Comparison of ENCODE assay signal across 8 cellular contexts in genomic region chr5:174532453-174533126, GRCh38.
DNase-seq lines count a peak whose midpoint lies in the region; ATAC-seq and TF ChIP-seq lines count a peak whose summit lies in the region.

No MANE protein-coding gene starts in this region.

- H3K23ac ChIP-seq in neuronal stem cell (ENCODE audit: low read depth, low read length, poor library complexity): no peak overlapping the region

- H3K18ac ChIP-seq in neuronal stem cell (ENCODE audit: low read length): no peak overlapping the region

- H3K27me3 ChIP-seq in neuronal stem cell (ENCODE audit: control insufficient read depth in 3 of 3, insufficient read depth in 3 of 3, low read depth in 1 of 3, low read length in 3 of 3): no peaks in the 10 kb centered on the region
- no peaks in the 10 kb centered on the region for H3K27me3 ChIP-seq in CD4-positive, alpha-beta T cell (ENCODE audit: control insufficient read depth, insufficient read depth, low read length)

- no peaks in the 10 kb centered on the region for H3K36me3 Mint-ChIP-seq in CD4-positive, alpha-beta T cell (ENCODE audit: low read depth)

- H3K36me3 ChIP-seq in neuronal stem cell (replicated peaks in 1 of 2; ENCODE audit: control insufficient read depth in 2 of 2, insufficient read depth in 2 of 2, low read length in 2 of 2): no peaks in the 10 kb centered on the region

- no peak overlapping the region for H2BK15ac ChIP-seq in neuronal stem cell (ENCODE audit: low read length)

- H3K27ac Mint-ChIP-seq in CD4-positive, alpha-beta T cell: no peak overlapping the region

- peaks cover 0 to 26% of the 10 kb centered on the region in 2 donors for H3K4me1 ChIP-seq in neuronal stem cell (ENCODE audit: control insufficient read depth in 2 of 2, insufficient read depth in 1 of 2, low read depth in 1 of 2, low read length in 2 of 2)

- H3K9me3 ChIP-seq in neuronal stem cell (replicated peaks in 1 of 2; ENCODE audit: control insufficient read depth in 2 of 2, insufficient read depth in 1 of 2, low read depth in 1 of 2, low read length in 2 of 2): no peaks in the 10 kb centered on the region
- H3K9me3 ChIP-seq in CD4-positive, alpha-beta T cell (ENCODE audit: control insufficient read depth, low read length): no peaks in the 10 kb centered on the region

- H3K4me2 ChIP-seq in neuronal stem cell (ENCODE audit: insufficient read depth, low read length, poor library complexity, severe bottlenecking): no peak overlapping the region

- in situ Hi-C loops in KBM-7 (cut with MboI; ENCODE audit: low pct_unique_long_range_greater_than_20kb, low sequenced_read_pairs): no loop called here

- intact Hi-C loops in CD4-positive, alpha-beta T cell (cut with DNase I, micrococcal nuclease): no loop called here

- H3K79me1 ChIP-seq in neuronal stem cell (ENCODE audit: low read depth, low read length): no peaks in the 10 kb centered on the region

- H3K4me3 ChIP-seq in foreskin fibroblast (ENCODE audit: low read depth in 1 of 2, low read length in 2 of 2) (no peak overlapping the region), neuronal stem cell (ENCODE audit: low read length in 2 of 2) (no peak overlapping the region)

- H3K4me1 Mint-ChIP-seq in CD4-positive, alpha-beta T cell (ENCODE audit: low read depth): no peaks in the 10 kb centered on the region

- H3K9me3 Mint-ChIP-seq in CD4-positive, alpha-beta T cell: peaks cover 3% of the 10 kb centered on the region

- no peak overlapping the region for H4K8ac ChIP-seq in neuronal stem cell (ENCODE audit: low read depth, low read length)

- no peak overlapping the region for H3K27ac ChIP-seq in neuronal stem cell (replicated peaks; ENCODE audit: low read length)
- H3K27ac ChIP-seq in CD4-positive, alpha-beta T cell (ENCODE audit: low read depth, low read length): no peak overlapping the region

- no peak overlapping the region for H3K4me3 Mint-ChIP-seq in CD4-positive, alpha-beta T cell

- no peak overlapping the region for H3K4ac ChIP-seq in neuronal stem cell (ENCODE audit: low read length)

- H3K14ac ChIP-seq in neuronal stem cell (ENCODE audit: low read length): no peak overlapping the region

- no peak overlapping the region for H2AFZ ChIP-seq in neuronal stem cell (ENCODE audit: low read length)

- CTCF ChIA-PET in CD4-positive, alpha-beta T cell (lab: Charles Lee): no interaction called here

- H2BK12ac ChIP-seq in neuronal stem cell (ENCODE audit: low read length): no peak overlapping the region

- POLR2A ChIA-PET in CD4-positive, alpha-beta T cell (lab: Charles Lee): interaction anchor here (0.6 kb wide), 1 partner anchor 515 kb away, joined by 4 read pairs; no protein-coding TSS in a partner anchor

- no peak for TF ChIP-seq CTCF in foreskin fibroblast (IDR thresholded peaks at IDR 0.05; ENCODE audit: low read depth, low read length)
- no peak for TF ChIP-seq CTCF in CD4-positive, alpha-beta T cell (IDR thresholded peaks at IDR 0.05)

- DNase-seq in CMK (ENCODE audit: low read depth) (peak; percentile 63), KBM-7 (peak; percentile 86), UCSD-AML1 (lab: John Stamatoyannopoulos, UW; ENCODE audit: unreplicated experiment) (peak; percentile 81), foreskin fibroblast (peak; percentile 82 to 85), neuronal stem cell (ENCODE audit: low spot score) (peak; percentile 55), NCI-H1105 treated with DMSO at 0.1 percent for 48 hours (lab: John Stamatoyannopoulos, UW) (no peak), NCI-H146 treated with DMSO at 0.1 percent for 48 hours (lab: John Stamatoyannopoulos, UW; ENCODE audit: unreplicated experiment) (no peak)
- no peak for DNase-seq in CD4-positive, alpha-beta T cell

- H3K9ac ChIP-seq in neuronal stem cell (ENCODE audit: low read depth, low read length, poor library complexity): no peak overlapping the region

- no peak overlapping the region for H2BK5ac ChIP-seq in neuronal stem cell (ENCODE audit: low read length)

- H4K91ac ChIP-seq in neuronal stem cell (ENCODE audit: low read depth, low read length, poor library complexity): no peak overlapping the region

- no peak overlapping the region for H2AK5ac ChIP-seq in neuronal stem cell (ENCODE audit: low read depth, low read length)

- ATAC-seq in CD4-positive, alpha-beta T cell (ENCODE audit: poor library complexity): no peak

- no peak overlapping the region for H2BK120ac ChIP-seq in neuronal stem cell (ENCODE audit: low read depth, low read length)

- no CpG with 5 or more reads among the region's 14 CpGs for whole genome bisulfite sequencing in neuronal stem cell (ENCODE audit: extremely low coverage in 2 of 2, insufficient read length in 2 of 2, insufficient replicate concordance in 1 of 2), 2 donors

- H3K27me3 Mint-ChIP-seq in CD4-positive, alpha-beta T cell: peaks cover 15% of the 10 kb centered on the region

Comparison
In these comparisons a context has a peak if more than half of its experiments do, and no peak if none do; other contexts are left out.
1. DNase-seq: peak in CMK (single experiment), KBM-7 (single experiment), UCSD-AML1 (single experiment), foreskin fibroblast (2 of 2) and neuronal stem cell (single experiment); none in CD4-positive, alpha-beta T cell (0 of 10), NCI-H1105 treated with DMSO at 0.1 percent for 48 hours (single experiment) and NCI-H146 treated with DMSO at 0.1 percent for 48 hours (single experiment).